In genomic region chr1:19313636-19313959, GRCh38 we compare ENCODE assay signal across 13 cellular contexts. TPM values are rescaled to one million over a fixed set of nuclear protein-coding genes. Genes with fewer than 3 reads are reported as not detected.
A peak's percentile ranks its signal among the peaks of the same experiment; 100 is the strongest.
DNase-seq lines count a peak whose midpoint lies in the region; ATAC-seq and TF ChIP-seq lines count a peak whose summit lies in the region.
"Had no signal": no experiment of that assay in that cellular context is flagged by ENCODE, and none has a peak within 500 bp of the region (broad histone marks: within the 10 kb centered on the region; RNA-seq: fewer than 3 reads in every experiment).

No MANE protein-coding gene starts in this region.

- no peaks in the 10 kb centered on the region for H3K27me3 Mint-ChIP-seq in stimulated activated naive CD8-positive, alpha-beta T cell treated with anti-CD3 and anti-CD28 coated beads, Interleukin-15, Interleukin-2, amounts not matched to agents 100 ng/mL and 50 ng/mL, for 24 hours
- no peaks in the 10 kb centered on the region for H3K27me3 Mint-ChIP-seq in stimulated activated naive CD8-positive, alpha-beta T cell treated with anti-CD3 and anti-CD28 coated beads, Interleukin-15, amount 100 ng/mL, for 72 hours
- no peaks in the 10 kb centered on the region for H3K27me3 Mint-ChIP-seq in activated CD8-positive, alpha-beta T cell treated with anti-CD3 and anti-CD28 coated beads, Interleukin-2, amount 10 ng/mL, durations not matched to agents 7 days and 5 days (ENCODE audit: low read depth)
- H3K27me3 Mint-ChIP-seq in mesothelial cell of epicardium (ENCODE audit: low read depth), result no peaks in the 10 kb centered on the region
- H3K27me3 Mint-ChIP-seq in type B pancreatic cell, result no peaks in the 10 kb centered on the region

- peak overlapping the region; percentile 83 for H3K4me3 Mint-ChIP-seq in stimulated activated naive CD8-positive, alpha-beta T cell treated with anti-CD3 and anti-CD28 coated beads, Interleukin-15, Interleukin-2, amounts not matched to agents 100 ng/mL and 50 ng/mL, for 24 hours
- H3K4me3 Mint-ChIP-seq in stimulated activated naive CD8-positive, alpha-beta T cell treated with anti-CD3 and anti-CD28 coated beads, Interleukin-15, amount 100 ng/mL, for 72 hours, result peak overlapping the region in 1 of 2 donors; percentile 89
- peak overlapping the region; percentile 74 for H3K4me3 Mint-ChIP-seq in activated CD8-positive, alpha-beta T cell treated with anti-CD3 and anti-CD28 coated beads, Interleukin-2, amount 10 ng/mL, durations not matched to agents 7 days and 5 days
- H3K4me3 Mint-ChIP-seq in mesothelial cell of epicardium (peak overlapping the region; percentile 80), type B pancreatic cell (peak overlapping the region; percentile 87)

- CTCF ChIA-PET in activated CD8-positive, alpha-beta T cell treated with anti-CD3 and anti-CD28 coated beads, Interleukin-2, amount 10 ng/mL, durations not matched to agents 7 days and 5 days (lab: Charles Lee), result interaction anchor here (0.9 to 1.5 kb wide), 3 partner anchors 16 to 348 kb away, joined by 3 to 4 read pairs (median 3); no protein-coding TSS in a partner anchor

- TF ChIP-seq CTCF in mesothelial cell of epicardium (IDR thresholded peaks at IDR 0.05; ENCODE audit: unreplicated experiment) (no peak), type B pancreatic cell (conservative IDR thresholded peaks at IDR 0.05) (no peak)

- no peaks in the 10 kb centered on the region for H3K36me3 Mint-ChIP-seq in stimulated activated naive CD8-positive, alpha-beta T cell treated with anti-CD3 and anti-CD28 coated beads, Interleukin-15, Interleukin-2, amounts not matched to agents 100 ng/mL and 50 ng/mL, for 24 hours (ENCODE audit: low read depth)
- peaks cover under 1% of the 10 kb centered on the region for H3K36me3 Mint-ChIP-seq in activated CD8-positive, alpha-beta T cell treated with anti-CD3 and anti-CD28 coated beads, Interleukin-2, amount 10 ng/mL, durations not matched to agents 7 days and 5 days (ENCODE audit: low read depth)
- H3K36me3 Mint-ChIP-seq in mesothelial cell of epicardium (peaks cover 7% of the 10 kb centered on the region), type B pancreatic cell (peaks cover 10% of the 10 kb centered on the region)

- no peaks in the 10 kb centered on the region for H3K9me3 Mint-ChIP-seq in stimulated activated naive CD8-positive, alpha-beta T cell treated with anti-CD3 and anti-CD28 coated beads, Interleukin-15, Interleukin-2, amounts not matched to agents 100 ng/mL and 50 ng/mL, for 24 hours
- no peaks in the 10 kb centered on the region for H3K9me3 Mint-ChIP-seq in stimulated activated naive CD8-positive, alpha-beta T cell treated with anti-CD3 and anti-CD28 coated beads, Interleukin-15, amount 100 ng/mL, for 72 hours
- no peaks in the 10 kb centered on the region for H3K9me3 Mint-ChIP-seq in activated CD8-positive, alpha-beta T cell treated with anti-CD3 and anti-CD28 coated beads, Interleukin-2, amount 10 ng/mL, durations not matched to agents 7 days and 5 days (ENCODE audit: insufficient read depth)
- H3K9me3 Mint-ChIP-seq in mesothelial cell of epicardium, result no peaks in the 10 kb centered on the region
- no peaks in the 10 kb centered on the region for H3K9me3 Mint-ChIP-seq in type B pancreatic cell

- peak overlapping the region; percentile 69 for H3K27ac Mint-ChIP-seq in stimulated activated naive CD8-positive, alpha-beta T cell treated with anti-CD3 and anti-CD28 coated beads, Interleukin-15, Interleukin-2, amounts not matched to agents 100 ng/mL and 50 ng/mL, for 24 hours
- no peak overlapping the region for H3K27ac Mint-ChIP-seq in stimulated activated naive CD8-positive, alpha-beta T cell treated with anti-CD3 and anti-CD28 coated beads, Interleukin-15, amount 100 ng/mL, for 72 hours
- H3K27ac Mint-ChIP-seq in activated CD8-positive, alpha-beta T cell treated with anti-CD3 and anti-CD28 coated beads, Interleukin-2, amount 10 ng/mL, durations not matched to agents 7 days and 5 days, result no peak overlapping the region
- H3K27ac Mint-ChIP-seq in mesothelial cell of epicardium, result peak overlapping the region; percentile 32
- H3K27ac Mint-ChIP-seq in type B pancreatic cell, result peak overlapping the region; percentile 72

- no peak for ATAC-seq in stimulated activated naive CD8-positive, alpha-beta T cell treated with anti-CD3 and anti-CD28 coated beads, Interleukin-15, amount 100 ng/mL, for 72 hours
- no peak for ATAC-seq in activated CD8-positive, alpha-beta T cell treated with anti-CD3 and anti-CD28 coated beads, Interleukin-2, amount 10 ng/mL, durations not matched to agents 7 days and 5 days
- ATAC-seq: left cardiac atrium had no signal

- no peak for DNase-seq in stimulated activated naive CD8-positive, alpha-beta T cell treated with anti-CD3 and anti-CD28 coated beads, Interleukin-15, amount 100 ng/mL, for 72 hours
- no peak for DNase-seq in activated CD8-positive, alpha-beta T cell treated with anti-CD3 and anti-CD28 coated beads, Interleukin-2, amount 10 ng/mL, durations not matched to agents 7 days and 5 days
- DNase-seq in mesothelial cell of epicardium (ENCODE audit: low spot score in 2 of 2, unreplicated experiment in 2 of 2) (no peak), type B pancreatic cell (ENCODE audit: extremely low spot score, unreplicated experiment) (no peak), NCI-H446 treated with DMSO at 0.1 percent for 48 hours (lab: John Stamatoyannopoulos, UW) (no peak), ureter (ENCODE audit: low spot score) (no peak), NCI-H82 (lab: John Stamatoyannopoulos, UW) (no peak)
- DNase-seq: activated CD8-positive, alpha-beta memory T cell treated with anti-CD3 and anti-CD28 coated beads for 24 hours; COR-L47; left cardiac atrium; NCI-H2171; SJCRH30 had no signal

- POLR2A ChIA-PET in activated CD8-positive, alpha-beta T cell treated with anti-CD3 and anti-CD28 coated beads, Interleukin-2, amount 10 ng/mL, durations not matched to agents 7 days and 5 days (lab: Charles Lee), result interaction anchor here (1.5 kb wide), 1 partner anchor 18 kb away, joined by 3 read pairs; no protein-coding TSS in a partner anchor

- H3K4me1 Mint-ChIP-seq in stimulated activated naive CD8-positive, alpha-beta T cell treated with anti-CD3 and anti-CD28 coated beads, Interleukin-15, Interleukin-2, amounts not matched to agents 100 ng/mL and 50 ng/mL, for 24 hours (ENCODE audit: low read depth), result peaks cover 51% of the 10 kb centered on the region
- H3K4me1 Mint-ChIP-seq in stimulated activated naive CD8-positive, alpha-beta T cell treated with anti-CD3 and anti-CD28 coated beads, Interleukin-15, amount 100 ng/mL, for 72 hours, result peaks cover 54% of the 10 kb centered on the region
- H3K4me1 Mint-ChIP-seq in activated CD8-positive, alpha-beta T cell treated with anti-CD3 and anti-CD28 coated beads, Interleukin-2, amount 10 ng/mL, durations not matched to agents 7 days and 5 days (ENCODE audit: low read depth), result peaks cover 40% of the 10 kb centered on the region
- H3K4me1 Mint-ChIP-seq in mesothelial cell of epicardium, result peaks cover 20% of the 10 kb centered on the region
- H3K4me1 Mint-ChIP-seq in type B pancreatic cell (ENCODE audit: unreplicated experiment), result peaks cover 20% of the 10 kb centered on the region

RNA-seq across cellular contexts. Expression of gene SLC66A1, which starts 1.5 kb away (rescaled TPM):
- 1 to 10 TPM; 4.0 to 5.3 TPM for total RNA-seq in activated CD8-positive, alpha-beta T cell treated with anti-CD3 and anti-CD28 coated beads, Interleukin-2, amount 10 ng/mL, durations not matched to agents 7 days and 5 days
- total RNA-seq in mesothelial cell of epicardium (20.7 to 23.3 TPM (median 20.9 TPM) in 3 replicates), type B pancreatic cell (ENCODE audit: low replicate concordance) (18.3 and 24.1 TPM in 2 replicates), ureter (11.3 TPM)

RNA-seq across cellular contexts. Expression of gene AKR7A2, which starts 1.7 kb away (rescaled TPM):
- 10 to 100 TPM; 46.3 to 50.6 TPM for total RNA-seq in activated CD8-positive, alpha-beta T cell treated with anti-CD3 and anti-CD28 coated beads, Interleukin-2, amount 10 ng/mL, durations not matched to agents 7 days and 5 days
- total RNA-seq in mesothelial cell of epicardium (52.7 to 56.0 TPM (median 53.7 TPM) in 3 replicates), type B pancreatic cell (ENCODE audit: low replicate concordance) (57.2 and 75.2 TPM in 2 replicates), ureter (40.8 TPM)

RNA-seq across cellular contexts. Expression of gene AKR7A3, which starts 25.0 kb away (rescaled TPM):
- total RNA-seq in activated CD8-positive, alpha-beta T cell treated with anti-CD3 and anti-CD28 coated beads, Interleukin-2, amount 10 ng/mL, durations not matched to agents 7 days and 5 days, result under 1 TPM; 0.37 to 0.61 TPM
- total RNA-seq in mesothelial cell of epicardium (2.5 to 3.1 TPM (median 2.8 TPM) in 3 replicates), type B pancreatic cell (ENCODE audit: low replicate concordance) (1.3 and 4.6 TPM in 2 replicates), ureter (1.8 TPM)

Comparison
In these comparisons a context has a peak if more than half of its experiments do, and no peak if none do; other contexts are left out.
1. H3K27ac Mint-ChIP-seq: peak in stimulated activated naive CD8-positive, alpha-beta T cell treated with anti-CD3 and anti-CD28 coated beads, Interleukin-15, Interleukin-2, amounts not matched to agents 100 ng/mL and 50 ng/mL, for 24 hours (single experiment), mesothelial cell of epicardium (single experiment) and type B pancreatic cell (single experiment); none in stimulated activated naive CD8-positive, alpha-beta T cell treated with anti-CD3 and anti-CD28 coated beads, Interleukin-15, amount 100 ng/mL, for 72 hours (0 of 2) and activated CD8-positive, alpha-beta T cell treated with anti-CD3 and anti-CD28 coated beads, Interleukin-2, amount 10 ng/mL, durations not matched to agents 7 days and 5 days (single experiment).